ENCODE assay signal across 1 cellular context in the genomic region with DNA sequence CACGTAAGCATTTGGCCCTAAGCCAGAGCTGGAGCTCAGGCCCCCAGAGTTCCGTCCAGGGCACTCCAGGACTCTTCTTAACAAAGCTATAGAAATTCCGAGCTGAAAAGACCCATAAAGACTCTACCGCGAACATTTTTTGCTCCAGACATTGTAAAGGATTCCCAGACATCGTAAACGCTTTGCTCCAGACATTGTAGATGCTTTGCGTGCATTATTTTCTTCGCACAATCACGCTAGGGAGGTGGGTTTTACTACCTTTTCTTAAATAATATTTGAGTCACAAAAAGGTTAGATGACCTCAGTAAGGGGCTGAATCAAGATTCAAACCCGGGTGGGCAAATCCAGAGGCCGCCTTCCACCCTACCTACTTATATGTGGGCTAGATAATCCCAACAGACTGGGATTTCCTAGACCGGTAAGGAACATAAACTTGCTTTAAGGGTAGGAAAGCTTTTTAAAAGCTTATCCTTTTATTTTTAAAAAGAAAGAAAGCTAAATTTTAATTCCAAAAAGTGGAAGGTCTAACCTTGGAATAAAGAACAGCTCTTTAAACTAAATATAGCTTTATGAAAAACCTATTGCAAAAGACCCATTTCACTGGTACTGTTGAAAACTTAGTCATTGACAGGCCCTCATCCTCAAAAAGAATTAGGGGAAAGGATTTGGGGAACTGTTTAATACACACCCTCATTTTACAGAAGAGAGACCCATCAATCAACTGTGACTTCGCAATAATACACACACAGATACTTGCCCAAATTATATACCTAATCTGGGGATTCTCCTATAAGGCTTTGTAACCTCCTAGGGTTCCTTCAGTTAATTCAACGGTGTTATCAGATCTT.
TF ChIP-seq lines count a peak whose summit lies in the region.

No MANE protein-coding gene starts in this region.

TF ChIP-seq in K562, 482 proteins besides CTCF, POLR2A, EP300 and RAD21 (continued from another document and continues in another):
- no peak for TF ChIP-seq HNRNPUL1 (IDR thresholded peaks at IDR 0.05; ENCODE audit: low read length)
- no peak for TF ChIP-seq CREM (IDR thresholded peaks at IDR 0.05; ENCODE audit: low read depth)
- no peak for TF ChIP-seq HMGN3 (IDR thresholded peaks at IDR 0.05; ENCODE audit: borderline replicate concordance, extremely low read depth, insufficient read length, low read depth, low read length)
- no peak for TF ChIP-seq CBFA2T3 (IDR thresholded peaks at IDR 0.05)
- TF ChIP-seq ETV1 (tag; conservative IDR thresholded peaks at IDR 0.05; ENCODE audit: low read depth) = no peak; the same call in 1 of the 2 replicates
- no peak for TF ChIP-seq KDM2B (CRISPR knock-in tag; IDR thresholded peaks at IDR 0.05)
- TF ChIP-seq NR3C1 (CRISPR knock-in tag; IDR thresholded peaks at IDR 0.05) = no peak
- TF ChIP-seq RFX7 (CRISPR knock-in tag; IDR thresholded peaks at IDR 0.05) = no peak
- TF ChIP-seq, protein P1, sequence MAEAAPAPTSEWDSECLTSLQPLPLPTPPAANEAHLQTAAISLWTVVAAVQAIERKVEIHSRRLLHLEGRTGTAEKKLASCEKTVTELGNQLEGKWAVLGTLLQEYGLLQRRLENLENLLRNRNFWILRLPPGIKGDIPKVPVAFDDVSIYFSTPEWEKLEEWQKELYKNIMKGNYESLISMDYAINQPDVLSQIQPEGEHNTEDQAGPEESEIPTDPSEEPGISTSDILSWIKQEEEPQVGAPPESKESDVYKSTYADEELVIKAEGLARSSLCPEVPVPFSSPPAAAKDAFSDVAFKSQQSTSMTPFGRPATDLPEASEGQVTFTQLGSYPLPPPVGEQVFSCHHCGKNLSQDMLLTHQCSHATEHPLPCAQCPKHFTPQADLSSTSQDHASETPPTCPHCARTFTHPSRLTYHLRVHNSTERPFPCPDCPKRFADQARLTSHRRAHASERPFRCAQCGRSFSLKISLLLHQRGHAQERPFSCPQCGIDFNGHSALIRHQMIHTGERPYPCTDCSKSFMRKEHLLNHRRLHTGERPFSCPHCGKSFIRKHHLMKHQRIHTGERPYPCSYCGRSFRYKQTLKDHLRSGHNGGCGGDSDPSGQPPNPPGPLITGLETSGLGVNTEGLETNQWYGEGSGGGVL (CRISPR knock-in tag; IDR thresholded peaks at IDR 0.05) = no peak
- TF ChIP-seq, protein P2, sequence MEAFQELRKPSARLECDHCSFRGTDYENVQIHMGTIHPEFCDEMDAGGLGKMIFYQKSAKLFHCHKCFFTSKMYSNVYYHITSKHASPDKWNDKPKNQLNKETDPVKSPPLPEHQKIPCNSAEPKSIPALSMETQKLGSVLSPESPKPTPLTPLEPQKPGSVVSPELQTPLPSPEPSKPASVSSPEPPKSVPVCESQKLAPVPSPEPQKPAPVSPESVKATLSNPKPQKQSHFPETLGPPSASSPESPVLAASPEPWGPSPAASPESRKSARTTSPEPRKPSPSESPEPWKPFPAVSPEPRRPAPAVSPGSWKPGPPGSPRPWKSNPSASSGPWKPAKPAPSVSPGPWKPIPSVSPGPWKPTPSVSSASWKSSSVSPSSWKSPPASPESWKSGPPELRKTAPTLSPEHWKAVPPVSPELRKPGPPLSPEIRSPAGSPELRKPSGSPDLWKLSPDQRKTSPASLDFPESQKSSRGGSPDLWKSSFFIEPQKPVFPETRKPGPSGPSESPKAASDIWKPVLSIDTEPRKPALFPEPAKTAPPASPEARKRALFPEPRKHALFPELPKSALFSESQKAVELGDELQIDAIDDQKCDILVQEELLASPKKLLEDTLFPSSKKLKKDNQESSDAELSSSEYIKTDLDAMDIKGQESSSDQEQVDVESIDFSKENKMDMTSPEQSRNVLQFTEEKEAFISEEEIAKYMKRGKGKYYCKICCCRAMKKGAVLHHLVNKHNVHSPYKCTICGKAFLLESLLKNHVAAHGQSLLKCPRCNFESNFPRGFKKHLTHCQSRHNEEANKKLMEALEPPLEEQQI (IDR thresholded peaks at IDR 0.05) = no peak
- no peak for TF ChIP-seq POLR2B (IDR thresholded peaks at IDR 0.05; ENCODE audit: low read depth, partially characterized antibody)
- TF ChIP-seq PRMT5 (CRISPR knock-in tag; IDR thresholded peaks at IDR 0.05) = no peak
- TF ChIP-seq SMAD2 (IDR thresholded peaks at IDR 0.05; ENCODE audit: low read depth, low read length) = no peak
- no peak for TF ChIP-seq ZNF696 (CRISPR knock-in tag; conservative IDR thresholded peaks at IDR 0.05)
- TF ChIP-seq, protein P3, sequence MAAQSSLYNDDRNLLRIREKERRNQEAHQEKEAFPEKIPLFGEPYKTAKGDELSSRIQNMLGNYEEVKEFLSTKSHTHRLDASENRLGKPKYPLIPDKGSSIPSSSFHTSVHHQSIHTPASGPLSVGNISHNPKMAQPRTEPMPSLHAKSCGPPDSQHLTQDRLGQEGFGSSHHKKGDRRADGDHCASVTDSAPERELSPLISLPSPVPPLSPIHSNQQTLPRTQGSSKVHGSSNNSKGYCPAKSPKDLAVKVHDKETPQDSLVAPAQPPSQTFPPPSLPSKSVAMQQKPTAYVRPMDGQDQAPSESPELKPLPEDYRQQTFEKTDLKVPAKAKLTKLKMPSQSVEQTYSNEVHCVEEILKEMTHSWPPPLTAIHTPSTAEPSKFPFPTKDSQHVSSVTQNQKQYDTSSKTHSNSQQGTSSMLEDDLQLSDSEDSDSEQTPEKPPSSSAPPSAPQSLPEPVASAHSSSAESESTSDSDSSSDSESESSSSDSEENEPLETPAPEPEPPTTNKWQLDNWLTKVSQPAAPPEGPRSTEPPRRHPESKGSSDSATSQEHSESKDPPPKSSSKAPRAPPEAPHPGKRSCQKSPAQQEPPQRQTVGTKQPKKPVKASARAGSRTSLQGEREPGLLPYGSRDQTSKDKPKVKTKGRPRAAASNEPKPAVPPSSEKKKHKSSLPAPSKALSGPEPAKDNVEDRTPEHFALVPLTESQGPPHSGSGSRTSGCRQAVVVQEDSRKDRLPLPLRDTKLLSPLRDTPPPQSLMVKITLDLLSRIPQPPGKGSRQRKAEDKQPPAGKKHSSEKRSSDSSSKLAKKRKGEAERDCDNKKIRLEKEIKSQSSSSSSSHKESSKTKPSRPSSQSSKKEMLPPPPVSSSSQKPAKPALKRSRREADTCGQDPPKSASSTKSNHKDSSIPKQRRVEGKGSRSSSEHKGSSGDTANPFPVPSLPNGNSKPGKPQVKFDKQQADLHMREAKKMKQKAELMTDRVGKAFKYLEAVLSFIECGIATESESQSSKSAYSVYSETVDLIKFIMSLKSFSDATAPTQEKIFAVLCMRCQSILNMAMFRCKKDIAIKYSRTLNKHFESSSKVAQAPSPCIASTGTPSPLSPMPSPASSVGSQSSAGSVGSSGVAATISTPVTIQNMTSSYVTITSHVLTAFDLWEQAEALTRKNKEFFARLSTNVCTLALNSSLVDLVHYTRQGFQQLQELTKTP (IDR thresholded peaks at IDR 0.05; ENCODE audit: low read depth in 1 of 2, partially characterized antibody in 2 of 2) = peak in 1 of 2 experiments; percentile 38
- TF ChIP-seq, protein P4, sequence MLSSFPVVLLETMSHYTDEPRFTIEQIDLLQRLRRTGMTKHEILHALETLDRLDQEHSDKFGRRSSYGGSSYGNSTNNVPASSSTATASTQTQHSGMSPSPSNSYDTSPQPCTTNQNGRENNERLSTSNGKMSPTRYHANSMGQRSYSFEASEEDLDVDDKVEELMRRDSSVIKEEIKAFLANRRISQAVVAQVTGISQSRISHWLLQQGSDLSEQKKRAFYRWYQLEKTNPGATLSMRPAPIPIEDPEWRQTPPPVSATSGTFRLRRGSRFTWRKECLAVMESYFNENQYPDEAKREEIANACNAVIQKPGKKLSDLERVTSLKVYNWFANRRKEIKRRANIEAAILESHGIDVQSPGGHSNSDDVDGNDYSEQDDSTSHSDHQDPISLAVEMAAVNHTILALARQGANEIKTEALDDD (IDR thresholded peaks at IDR 0.05) = no peak
- TF ChIP-seq, protein P5, sequence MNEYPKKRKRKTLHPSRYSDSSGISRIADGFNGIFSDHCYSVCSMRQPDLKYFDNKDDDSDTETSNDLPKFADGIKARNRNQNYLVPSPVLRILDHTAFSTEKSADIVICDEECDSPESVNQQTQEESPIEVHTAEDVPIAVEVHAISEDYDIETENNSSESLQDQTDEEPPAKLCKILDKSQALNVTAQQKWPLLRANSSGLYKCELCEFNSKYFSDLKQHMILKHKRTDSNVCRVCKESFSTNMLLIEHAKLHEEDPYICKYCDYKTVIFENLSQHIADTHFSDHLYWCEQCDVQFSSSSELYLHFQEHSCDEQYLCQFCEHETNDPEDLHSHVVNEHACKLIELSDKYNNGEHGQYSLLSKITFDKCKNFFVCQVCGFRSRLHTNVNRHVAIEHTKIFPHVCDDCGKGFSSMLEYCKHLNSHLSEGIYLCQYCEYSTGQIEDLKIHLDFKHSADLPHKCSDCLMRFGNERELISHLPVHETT (CRISPR knock-in tag; conservative IDR thresholded peaks at IDR 0.05 in 1 of 2, IDR thresholded peaks at IDR 0.05 in 1 of 2) = 0 out of 4 replicates have a peak, but pooled peaks of 1 of the 2 experiments have one; percentile 8
- TF ChIP-seq ZKSCAN1 (IDR thresholded peaks at IDR 0.05; ENCODE audit: low read depth, low read length) = no peak
- TF ChIP-seq, protein P6, sequence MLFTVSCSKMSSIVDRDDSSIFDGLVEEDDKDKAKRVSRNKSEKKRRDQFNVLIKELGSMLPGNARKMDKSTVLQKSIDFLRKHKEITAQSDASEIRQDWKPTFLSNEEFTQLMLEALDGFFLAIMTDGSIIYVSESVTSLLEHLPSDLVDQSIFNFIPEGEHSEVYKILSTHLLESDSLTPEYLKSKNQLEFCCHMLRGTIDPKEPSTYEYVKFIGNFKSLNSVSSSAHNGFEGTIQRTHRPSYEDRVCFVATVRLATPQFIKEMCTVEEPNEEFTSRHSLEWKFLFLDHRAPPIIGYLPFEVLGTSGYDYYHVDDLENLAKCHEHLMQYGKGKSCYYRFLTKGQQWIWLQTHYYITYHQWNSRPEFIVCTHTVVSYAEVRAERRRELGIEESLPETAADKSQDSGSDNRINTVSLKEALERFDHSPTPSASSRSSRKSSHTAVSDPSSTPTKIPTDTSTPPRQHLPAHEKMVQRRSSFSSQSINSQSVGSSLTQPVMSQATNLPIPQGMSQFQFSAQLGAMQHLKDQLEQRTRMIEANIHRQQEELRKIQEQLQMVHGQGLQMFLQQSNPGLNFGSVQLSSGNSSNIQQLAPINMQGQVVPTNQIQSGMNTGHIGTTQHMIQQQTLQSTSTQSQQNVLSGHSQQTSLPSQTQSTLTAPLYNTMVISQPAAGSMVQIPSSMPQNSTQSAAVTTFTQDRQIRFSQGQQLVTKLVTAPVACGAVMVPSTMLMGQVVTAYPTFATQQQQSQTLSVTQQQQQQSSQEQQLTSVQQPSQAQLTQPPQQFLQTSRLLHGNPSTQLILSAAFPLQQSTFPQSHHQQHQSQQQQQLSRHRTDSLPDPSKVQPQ (CRISPR knock-in tag; IDR thresholded peaks at IDR 0.05; ENCODE audit: borderline replicate concordance) = no peak
- TF ChIP-seq, protein P7, sequence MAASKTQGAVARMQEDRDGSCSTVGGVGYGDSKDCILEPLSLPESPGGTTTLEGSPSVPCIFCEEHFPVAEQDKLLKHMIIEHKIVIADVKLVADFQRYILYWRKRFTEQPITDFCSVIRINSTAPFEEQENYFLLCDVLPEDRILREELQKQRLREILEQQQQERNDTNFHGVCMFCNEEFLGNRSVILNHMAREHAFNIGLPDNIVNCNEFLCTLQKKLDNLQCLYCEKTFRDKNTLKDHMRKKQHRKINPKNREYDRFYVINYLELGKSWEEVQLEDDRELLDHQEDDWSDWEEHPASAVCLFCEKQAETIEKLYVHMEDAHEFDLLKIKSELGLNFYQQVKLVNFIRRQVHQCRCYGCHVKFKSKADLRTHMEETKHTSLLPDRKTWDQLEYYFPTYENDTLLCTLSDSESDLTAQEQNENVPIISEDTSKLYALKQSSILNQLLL (CRISPR knock-in tag; IDR thresholded peaks at IDR 0.05; ENCODE audit: borderline replicate concordance) = no peak
- 0 out of 2 replicates have a peak, but pooled peaks have one; percentile 1 for TF ChIP-seq ZBED1 (IDR thresholded peaks at IDR 0.05)
- TF ChIP-seq MTA1 (IDR thresholded peaks at IDR 0.05; ENCODE audit: borderline replicate concordance) = 0 out of 2 replicates have a peak, but pooled peaks have one; percentile 44
- TF ChIP-seq SETDB1 (IDR thresholded peaks at IDR 0.05; ENCODE audit: low read length) = no peak
- TF ChIP-seq HIVEP1 (CRISPR knock-in tag; IDR thresholded peaks at IDR 0.05) = no peak
- TF ChIP-seq, protein P8, sequence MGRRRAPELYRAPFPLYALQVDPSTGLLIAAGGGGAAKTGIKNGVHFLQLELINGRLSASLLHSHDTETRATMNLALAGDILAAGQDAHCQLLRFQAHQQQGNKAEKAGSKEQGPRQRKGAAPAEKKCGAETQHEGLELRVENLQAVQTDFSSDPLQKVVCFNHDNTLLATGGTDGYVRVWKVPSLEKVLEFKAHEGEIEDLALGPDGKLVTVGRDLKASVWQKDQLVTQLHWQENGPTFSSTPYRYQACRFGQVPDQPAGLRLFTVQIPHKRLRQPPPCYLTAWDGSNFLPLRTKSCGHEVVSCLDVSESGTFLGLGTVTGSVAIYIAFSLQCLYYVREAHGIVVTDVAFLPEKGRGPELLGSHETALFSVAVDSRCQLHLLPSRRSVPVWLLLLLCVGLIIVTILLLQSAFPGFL (CRISPR knock-in tag; IDR thresholded peaks at IDR 0.05) = 0 out of 2 replicates have a peak, but pooled peaks have one; percentile 68
- TF ChIP-seq POLR2AphosphoS5 (IDR thresholded peaks at IDR 0.05; ENCODE audit: control insufficient read depth, insufficient read depth, low read depth, low read length) = peak; percentile 6; the same call in 1 of the 2 replicates
- TF ChIP-seq, protein P9, sequence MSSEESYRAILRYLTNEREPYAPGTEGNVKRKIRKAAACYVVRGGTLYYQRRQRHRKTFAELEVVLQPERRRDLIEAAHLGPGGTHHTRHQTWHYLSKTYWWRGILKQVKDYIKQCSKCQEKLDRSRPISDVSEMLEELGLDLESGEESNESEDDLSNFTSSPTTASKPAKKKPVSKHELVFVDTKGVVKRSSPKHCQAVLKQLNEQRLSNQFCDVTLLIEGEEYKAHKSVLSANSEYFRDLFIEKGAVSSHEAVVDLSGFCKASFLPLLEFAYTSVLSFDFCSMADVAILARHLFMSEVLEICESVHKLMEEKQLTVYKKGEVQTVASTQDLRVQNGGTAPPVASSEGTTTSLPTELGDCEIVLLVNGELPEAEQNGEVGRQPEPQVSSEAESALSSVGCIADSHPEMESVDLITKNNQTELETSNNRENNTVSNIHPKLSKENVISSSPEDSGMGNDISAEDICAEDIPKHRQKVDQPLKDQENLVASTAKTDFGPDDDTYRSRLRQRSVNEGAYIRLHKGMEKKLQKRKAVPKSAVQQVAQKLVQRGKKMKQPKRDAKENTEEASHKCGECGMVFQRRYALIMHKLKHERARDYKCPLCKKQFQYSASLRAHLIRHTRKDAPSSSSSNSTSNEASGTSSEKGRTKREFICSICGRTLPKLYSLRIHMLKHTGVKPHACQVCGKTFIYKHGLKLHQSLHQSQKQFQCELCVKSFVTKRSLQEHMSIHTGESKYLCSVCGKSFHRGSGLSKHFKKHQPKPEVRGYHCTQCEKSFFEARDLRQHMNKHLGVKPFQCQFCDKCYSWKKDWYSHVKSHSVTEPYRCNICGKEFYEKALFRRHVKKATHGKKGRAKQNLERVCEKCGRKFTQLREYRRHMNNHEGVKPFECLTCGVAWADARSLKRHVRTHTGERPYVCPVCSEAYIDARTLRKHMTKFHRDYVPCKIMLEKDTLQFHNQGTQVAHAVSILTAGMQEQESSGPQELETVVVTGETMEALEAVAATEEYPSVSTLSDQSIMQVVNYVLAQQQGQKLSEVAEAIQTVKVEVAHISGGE (CRISPR knock-in tag; IDR thresholded peaks at IDR 0.05) = peak in 2 of 3 experiments; percentile 1 to 60; a peak in 1 of 6 replicates
- no peak for TF ChIP-seq MXI1 (IDR thresholded peaks at IDR 0.05; ENCODE audit: low read depth, low read length)
- no peak for TF ChIP-seq PTBP1 (IDR thresholded peaks at IDR 0.05; ENCODE audit: low read depth, low read length)
- no peak for TF ChIP-seq ZNF431 (CRISPR knock-in tag; IDR thresholded peaks at IDR 0.05)
- TF ChIP-seq MEIS2 (IDR thresholded peaks at IDR 0.05; ENCODE audit: partially characterized antibody) = peak; percentile 81
- TF ChIP-seq ATF7 (IDR thresholded peaks at IDR 0.05) = peak; percentile 24; the same call in 1 of the 2 replicates
- no peak for TF ChIP-seq ZNF282 (CRISPR knock-in tag; IDR thresholded peaks at IDR 0.05)
- TF ChIP-seq BCL6 (CRISPR knock-in tag; IDR thresholded peaks at IDR 0.05) = no peak
- no peak for TF ChIP-seq BACH1 (tag; IDR thresholded peaks at IDR 0.05)
- no peak for TF ChIP-seq TARDBP (IDR thresholded peaks at IDR 0.05)
